18 cellular contexts compared by ENCODE assay signal in the genomic region with DNA sequence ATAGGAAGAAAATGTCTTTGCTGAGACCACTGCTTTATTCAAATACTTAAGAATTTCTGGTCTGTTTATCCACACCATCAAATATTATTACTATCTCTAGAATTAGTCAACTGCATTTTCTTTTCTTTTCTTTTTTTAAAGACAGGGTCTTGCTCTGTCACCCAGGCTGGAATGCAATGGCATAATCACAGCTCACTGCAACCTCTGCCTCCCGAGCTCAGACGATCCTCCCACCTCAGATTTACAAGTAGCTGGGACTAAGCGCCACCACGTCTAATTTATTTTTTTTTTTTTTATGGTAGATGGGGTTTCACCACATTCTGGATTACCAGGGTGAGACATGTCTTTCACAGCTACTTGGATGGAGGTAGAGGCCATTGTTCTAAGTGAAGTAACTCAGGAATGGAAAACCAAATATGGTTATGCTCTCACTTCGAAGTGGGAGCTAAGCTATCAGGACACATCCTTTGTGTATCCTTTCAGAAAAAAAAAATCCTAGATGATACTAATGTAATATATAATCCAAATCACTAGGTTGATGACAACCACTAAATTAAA. TPM values are rescaled to one million over a fixed set of nuclear protein-coding genes. Genes with fewer than 3 reads are reported as not detected.
DNase-seq lines count a peak whose midpoint lies in the region; ATAC-seq and TF ChIP-seq lines count a peak whose summit lies in the region.
"Had no signal": no experiment of that assay in that cellular context is flagged by ENCODE, and none has a peak within 500 bp of the region (broad histone marks: within the 10 kb centered on the region; RNA-seq: fewer than 3 reads in every experiment).

No MANE protein-coding gene starts in this region.

- dilution Hi-C loops in IMR-90 (cut with HindIII; ENCODE audit: low sequenced_read_pairs, unreplicated experiment), result no loop called here

- H3K79me2 ChIP-seq in hepatocyte, result peaks cover 98% of the 10 kb centered on the region

- H2AK9ac ChIP-seq in IMR-90 (replicated peaks; ENCODE audit: low read depth, low read length, poor library complexity), result no peak overlapping the region

- no peak overlapping the region for H2AK5ac ChIP-seq in IMR-90 (ENCODE audit: low read depth, low read length)

- H4K91ac ChIP-seq in IMR-90 (ENCODE audit: insufficient read depth, low read depth, low read length), result peak overlapping the region; percentile 49; the same call in 1 of the 2 replicates

- no TSS peak for BruUV-seq in IMR-90 (replicated peaks; lab: Mats Ljungman, UMichigan)

- peak overlapping the region in 1 of 2 experiments; percentile 75; a peak in 2 of 4 replicates for H4K8ac ChIP-seq in IMR-90 (ENCODE audit: low read depth in 2 of 2, low read length in 2 of 2)

- H3K9me3 ChIP-seq in IMR-90 (ENCODE audit: control insufficient read depth, insufficient read depth, low read length) (no peaks in the 10 kb centered on the region), hepatocyte (ENCODE audit: low read depth) (peaks cover 7% of the 10 kb centered on the region)

- 0 out of 2 replicates have a peak overlapping the region, but pooled peaks have one; percentile 14 for H3K27ac ChIP-seq in IMR-90 (ENCODE audit: insufficient read depth, low read length)
- no peak overlapping the region for H3K27ac ChIP-seq in brain microvascular endothelial cell
- no peak overlapping the region for H3K27ac ChIP-seq in hepatocyte
- H3K27ac ChIP-seq: KMS-11 had no signal

- DNase-seq in IMR-90, result no peak
- DNase-seq in brain microvascular endothelial cell, result peak; percentile 6
- no peak for DNase-seq in mesothelial cell of epicardium (ENCODE audit: low spot score in 2 of 2, unreplicated experiment in 2 of 2)
- no peak for DNase-seq in stimulated activated effector memory CD8-positive, alpha-beta T cell treated with anti-CD3 and anti-CD28 coated beads, Interleukin-12 subunit alpha, Interleukin-12 subunit beta, amount 100 ng/mL, for 72 hours (ENCODE audit: low spot score in 2 of 2)
- no peak for DNase-seq in hepatocyte (ENCODE audit: low spot score)
- no peak for DNase-seq in head of caudate nucleus
- DNase-seq: CD4-positive, alpha-beta T cell; DMS53; HFFc6; MG63; NCI-H1092; NCI-H146; NCI-H2081; NCI-H524 had no signal

- in situ Hi-C loops in IMR-90 (cut with MboI; ENCODE audit: low sequenced_read_pairs) (no loop called here), brain microvascular endothelial cell (cut with HindIII; ENCODE audit: low pct_ligation_motif_present, low sequenced_read_pairs) (no loop called here)

- peak overlapping the region; percentile 79; the same call in 1 of the 2 replicates for H3K23ac ChIP-seq in IMR-90 (ENCODE audit: low read depth, low read length)

- no CpG with 5 or more reads among the region's 5 CpGs for WGBS in IMR-90 (ENCODE audit: extremely low coverage in 2 of 2, insufficient read length in 1 of 2), 2 experiments
- WGBS in hepatocyte (ENCODE audit: low lambda C conversion rate, missing lambda C conversion rate), result 65% methylated on average over 5 of the region's 5 CpGs

- H3K4me3 ChIP-seq in IMR-90 (ENCODE audit: insufficient read depth, low read depth, low read length), result no peak overlapping the region
- no peak overlapping the region for H3K4me3 ChIP-seq in brain microvascular endothelial cell (ENCODE audit: low read depth, low read length)
- H3K4me3 ChIP-seq in hepatocyte, result no peak overlapping the region
- H3K4me3 ChIP-seq: MG63 had no signal

- TF ChIP-seq RAD21 in IMR-90 (IDR thresholded peaks at IDR 0.05; ENCODE audit: low read length), result no peak

- peak overlapping the region; percentile 2; the same call in 1 of the 2 replicates for H4K5ac ChIP-seq in IMR-90 (ENCODE audit: low read depth, low read length)

- TF ChIP-seq CTCF in IMR-90 (conservative IDR thresholded peaks at IDR 0.05; ENCODE audit: low read depth, low read length) (no peak), brain microvascular endothelial cell (IDR thresholded peaks at IDR 0.05; ENCODE audit: low read depth, low read length, missing control alignments) (no peak), mesothelial cell of epicardium (IDR thresholded peaks at IDR 0.05; ENCODE audit: unreplicated experiment) (no peak), hepatocyte (IDR thresholded peaks at IDR 0.05; ENCODE audit: poor library complexity) (no peak)

- H3K4me1 ChIP-seq in IMR-90 (ENCODE audit: control insufficient read depth, insufficient read depth, low read length) (peaks cover 2% of the 10 kb centered on the region; the same call in 1 of the 2 replicates), hepatocyte (ENCODE audit: insufficient read depth) (no peaks in the 10 kb centered on the region)

- H2BK20ac ChIP-seq in IMR-90 (ENCODE audit: low read depth, low read length), result no peak overlapping the region; the same call in 1 of the 2 replicates

- peak overlapping the region; percentile 47; the same call in 1 of the 2 replicates for H3K18ac ChIP-seq in IMR-90 (ENCODE audit: low read depth, low read length)

- H3K9me3 Mint-ChIP-seq in mesothelial cell of epicardium, result peaks cover 9% of the 10 kb centered on the region
- H3K9me3 Mint-ChIP-seq in stimulated activated effector memory CD8-positive, alpha-beta T cell treated with anti-CD3 and anti-CD28 coated beads, Interleukin-12 subunit alpha, Interleukin-12 subunit beta, amount 100 ng/mL, for 72 hours, result peaks cover 7% of the 10 kb centered on the region
- H3K9me3 Mint-ChIP-seq: HFFc6 had no signal

- POLR2A ChIA-PET in IMR-90 (lab: Charles Lee; ENCODE audit: unreplicated experiment), result no interaction called here

- no peak for TF ChIP-seq POLR2A in IMR-90 (IDR thresholded peaks at IDR 0.05; ENCODE audit: low read depth, low read length)

- H2AFZ ChIP-seq in IMR-90 (replicated peaks; ENCODE audit: low read length, poor library complexity) (no peak overlapping the region), hepatocyte (no peak overlapping the region)

- peaks cover 20% of the 10 kb centered on the region for H3K36me3 Mint-ChIP-seq in mesothelial cell of epicardium
- H3K36me3 Mint-ChIP-seq in stimulated activated effector memory CD8-positive, alpha-beta T cell treated with anti-CD3 and anti-CD28 coated beads, Interleukin-12 subunit alpha, Interleukin-12 subunit beta, amount 100 ng/mL, for 72 hours, result no peaks in the 10 kb centered on the region

- no peaks in the 10 kb centered on the region for H3K27me3 Mint-ChIP-seq in mesothelial cell of epicardium (ENCODE audit: low read depth)
- H3K27me3 Mint-ChIP-seq: B cell; CD4-positive, alpha-beta T cell had no signal

- H2BK120ac ChIP-seq in IMR-90 (ENCODE audit: low read depth, low read length), result peak overlapping the region; percentile 34; the same call in 1 of the 2 replicates

- peak overlapping the region; percentile 70 for H2BK5ac ChIP-seq in IMR-90 (ENCODE audit: low read depth, low read length, poor library complexity, severe bottlenecking)

- H4K20me1 ChIP-seq in IMR-90 (ENCODE audit: insufficient read depth, low read length) (peaks cover 13% of the 10 kb centered on the region; the same call in 1 of the 2 replicates), hepatocyte (ENCODE audit: insufficient read depth, poor library complexity, severe bottlenecking) (peaks cover 28% of the 10 kb centered on the region)

- peak overlapping the region; percentile 37 for H3K27ac Mint-ChIP-seq in mesothelial cell of epicardium
- H3K27ac Mint-ChIP-seq in stimulated activated effector memory CD8-positive, alpha-beta T cell treated with anti-CD3 and anti-CD28 coated beads, Interleukin-12 subunit alpha, Interleukin-12 subunit beta, amount 100 ng/mL, for 72 hours, result peak overlapping the region; percentile 13
- H3K27ac Mint-ChIP-seq: B cell; CD4-positive, alpha-beta T cell; HFFc6 had no signal

- peak overlapping the region; percentile 48; the same call in 1 of the 2 replicates for H3K4ac ChIP-seq in IMR-90 (ENCODE audit: low read depth, low read length)

- H3K9me2 ChIP-seq in hepatocyte (replicated peaks; ENCODE audit: insufficient read depth), result no peaks in the 10 kb centered on the region

- peak overlapping the region; percentile 65; the same call in 1 of the 3 replicates for H2BK15ac ChIP-seq in IMR-90 (ENCODE audit: low read depth, low read length)

- H3K36me3 ChIP-seq in IMR-90 (ENCODE audit: control insufficient read depth, insufficient read depth, low read length) (no peaks in the 10 kb centered on the region), brain microvascular endothelial cell (replicated peaks) (no peaks in the 10 kb centered on the region), hepatocyte (replicated peaks; ENCODE audit: insufficient read depth, low read depth) (no peaks in the 10 kb centered on the region)

- H3K4me2 ChIP-seq in IMR-90 (ENCODE audit: low read depth, low read length) (0 out of 2 replicates have a peak overlapping the region, but pooled peaks have one; percentile 44), hepatocyte (no peak overlapping the region)
- H3K4me2 ChIP-seq: KMS-11 had no signal

- H3K4me1 Mint-ChIP-seq in mesothelial cell of epicardium, result peaks cover 2% of the 10 kb centered on the region
- H3K4me1 Mint-ChIP-seq in stimulated activated effector memory CD8-positive, alpha-beta T cell treated with anti-CD3 and anti-CD28 coated beads, Interleukin-12 subunit alpha, Interleukin-12 subunit beta, amount 100 ng/mL, for 72 hours, result peaks cover 38% of the 10 kb centered on the region

- ATAC-seq in IMR-90 (ENCODE audit: low read depth), result peak; percentile 53
- no peak for ATAC-seq in stimulated activated effector memory CD8-positive, alpha-beta T cell treated with anti-CD3 and anti-CD28 coated beads, Interleukin-12 subunit alpha, Interleukin-12 subunit beta, amount 100 ng/mL, for 72 hours
- ATAC-seq in GM18907 (IDR thresholded peaks at IDR 0.05; ENCODE audit: unreplicated experiment), result no peak
- ATAC-seq: HepG2 had no signal

- no peak overlapping the region for H3K14ac ChIP-seq in IMR-90 (replicated peaks; ENCODE audit: low read depth, low read length)

- H3K9ac ChIP-seq in IMR-90 (ENCODE audit: low read depth, low read length), result no peak overlapping the region
- H3K9ac ChIP-seq: KMS-11 had no signal

- H3K27me3 ChIP-seq in IMR-90 (ENCODE audit: control insufficient read depth, insufficient read depth, low read length) (no peaks in the 10 kb centered on the region), brain microvascular endothelial cell (replicated peaks) (no peaks in the 10 kb centered on the region), hepatocyte (no peaks in the 10 kb centered on the region)
- H3K27me3 ChIP-seq: MG63 had no signal

- intact Hi-C loops in IMR-90 (cut with micrococcal nuclease) (no loop called here), head of caudate nucleus (cut with DNase I) (no loop called here)

- H3K9me1 ChIP-seq in IMR-90 (ENCODE audit: insufficient read depth, low read length), result peaks cover 3% of the 10 kb centered on the region; the same call in 1 of the 2 replicates

- no peak overlapping the region for H3K56ac ChIP-seq in IMR-90 (ENCODE audit: extremely low read depth, insufficient read depth, low read length)

- peaks cover 34 to 67% of the 10 kb centered on the region in 2 experiments for H3K79me1 ChIP-seq in IMR-90 (ENCODE audit: low read depth in 1 of 2, low read length in 2 of 2)

- CTCF ChIA-PET in IMR-90 (lab: Yijun Ruan, JAX), result interaction anchor here (0.7 to 1.1 kb wide), 2 partner anchors 12 to 301 kb away, joined by 3 to 4 read pairs; no protein-coding TSS in a partner anchor

- no peak overlapping the region for H3K4me3 Mint-ChIP-seq in mesothelial cell of epicardium
- H3K4me3 Mint-ChIP-seq in stimulated activated effector memory CD8-positive, alpha-beta T cell treated with anti-CD3 and anti-CD28 coated beads, Interleukin-12 subunit alpha, Interleukin-12 subunit beta, amount 100 ng/mL, for 72 hours, result no peak overlapping the region
- H3K4me3 Mint-ChIP-seq: B cell; CD4-positive, alpha-beta T cell; HFFc6 had no signal

RNA-seq across cellular contexts. Expression of gene STAG1, which starts 52.8 kb away (rescaled TPM):
- total RNA-seq in IMR-90 (2012; rRNA removed), result 32.3 and 53.3 TPM in 2 replicates
- polyA plus RNA-seq in IMR-90 (2012; rRNA removed), result 7.9 and 9.6 TPM in 2 replicates
- 1.5 and 2.2 TPM in 2 replicates for polyA plus RNA-seq in IMR-90 (2012; cell fraction: cytosol; rRNA removed)
- 1.3 and 8.4 TPM in 2 replicates for polyA plus RNA-seq in IMR-90 (2012; cell fraction: nucleus; rRNA removed; ENCODE audit: low replicate concordance)
- 49.0 to 52.6 TPM (median 51.8 TPM) in 3 replicates for total RNA-seq in mesothelial cell of epicardium
- total RNA-seq in hepatocyte, result 37.0 and 41.1 TPM in 2 replicates
- 12.4 and 16.6 TPM in 2 replicates for polyA plus RNA-seq in hepatocyte
